In genomic region chr2:9753276-9753600, GRCh38 we compare ENCODE assay signal across 8 cellular contexts.
A peak's percentile ranks its signal among the peaks of the same experiment; 100 is the strongest.
DNase-seq lines count a peak whose midpoint lies in the region; ATAC-seq and TF ChIP-seq lines count a peak whose summit lies in the region.

No MANE protein-coding gene starts in this region.

- no peak for TF ChIP-seq POLR2A in body of pancreas (IDR thresholded peaks at IDR 0.05)

- no peaks in the 10 kb centered on the region for H3K9me3 Mint-ChIP-seq in activated CD8-positive, alpha-beta memory T cell treated with anti-CD3 and anti-CD28 coated beads, Interleukin-2, amount 10 ng/mL, durations not matched to agents 7 days and 5 days (ENCODE audit: low read depth)

- H3K4me3 ChIP-seq in SK-N-MC (no peak overlapping the region), body of pancreas (no peak overlapping the region)

- intact Hi-C loops in body of pancreas (cut with DNase I), result no loop called here

- H3K36me3 Mint-ChIP-seq in activated CD8-positive, alpha-beta memory T cell treated with anti-CD3 and anti-CD28 coated beads, Interleukin-2, amount 10 ng/mL, durations not matched to agents 7 days and 5 days, result no peaks in the 10 kb centered on the region

- H3K27ac ChIP-seq in SK-N-MC, result no peak overlapping the region
- no peak overlapping the region for H3K27ac ChIP-seq in body of pancreas

- peaks cover 33% of the 10 kb centered on the region for H3K27me3 Mint-ChIP-seq in activated CD8-positive, alpha-beta memory T cell treated with anti-CD3 and anti-CD28 coated beads, Interleukin-2, amount 10 ng/mL, durations not matched to agents 7 days and 5 days

- peaks cover 22% of the 10 kb centered on the region for H3K4me1 ChIP-seq in body of pancreas

- WGBS in body of pancreas, 2 donors, result 8 to 23% methylated on average over 8 to 9 of the region's 9 CpGs

- H3K4me1 Mint-ChIP-seq in activated CD8-positive, alpha-beta memory T cell treated with anti-CD3 and anti-CD28 coated beads, Interleukin-2, amount 10 ng/mL, durations not matched to agents 7 days and 5 days, result peaks cover 69% of the 10 kb centered on the region

- peak; percentile 87 for DNase-seq in activated CD8-positive, alpha-beta memory T cell treated with anti-CD3 and anti-CD28 coated beads, Interleukin-2, amount 10 ng/mL, durations not matched to agents 7 days and 5 days
- DNase-seq in activated CD8-positive, alpha-beta memory T cell treated with anti-CD3 and anti-CD28 coated beads for 24 hours, result no peak
- DNase-seq in SK-N-MC (ENCODE audit: low read depth, low spot score) (no peak), body of pancreas (peak in 2 of 4 donors; percentile 39 to 57), kidney tubule cell (ENCODE audit: low spot score) (peak; percentile 95), NCI-H748 (lab: John Stamatoyannopoulos, UW; ENCODE audit: unreplicated experiment) (no peak)
- peak; percentile 29 for DNase-seq in stimulated activated CD8-positive, alpha-beta memory T cell treated with anti-CD3 and anti-CD28 coated beads, Interleukin-4, amount 100 ng/mL, for 24 hours (ENCODE audit: low read depth)

- H3K27me3 ChIP-seq in body of pancreas, result no peaks in the 10 kb centered on the region

- no peaks in the 10 kb centered on the region for H3K36me3 ChIP-seq in SK-N-MC (ENCODE audit: insufficient read depth, low read length)
- H3K36me3 ChIP-seq in body of pancreas (replicated peaks in 1 of 2; ENCODE audit: insufficient read depth in 1 of 2, low read depth in 2 of 2), result no peaks in the 10 kb centered on the region

- H3K9me3 ChIP-seq in SK-N-MC (ENCODE audit: low read depth, low read length) (no peaks in the 10 kb centered on the region), body of pancreas (no peaks in the 10 kb centered on the region)

- peak overlapping the region; percentile 66 for H3K4me3 Mint-ChIP-seq in activated CD8-positive, alpha-beta memory T cell treated with anti-CD3 and anti-CD28 coated beads, Interleukin-2, amount 10 ng/mL, durations not matched to agents 7 days and 5 days

- peak overlapping the region; percentile 3 for H3K9ac ChIP-seq in SK-N-MC (ENCODE audit: insufficient read length)

- TF ChIP-seq CTCF in body of pancreas (IDR thresholded peaks at IDR 0.05), result no peak

- peak; percentile 84 for ATAC-seq in activated CD8-positive, alpha-beta memory T cell treated with anti-CD3 and anti-CD28 coated beads, Interleukin-2, amount 10 ng/mL, durations not matched to agents 7 days and 5 days
- peak; percentile 54 for ATAC-seq in HG03045 (IDR thresholded peaks at IDR 0.05; ENCODE audit: unreplicated experiment)
- peak; percentile 25 for ATAC-seq in body of pancreas

- peak overlapping the region; percentile 91 for H3K27ac Mint-ChIP-seq in activated CD8-positive, alpha-beta memory T cell treated with anti-CD3 and anti-CD28 coated beads, Interleukin-2, amount 10 ng/mL, durations not matched to agents 7 days and 5 days

- CTCF ChIA-PET in activated CD8-positive, alpha-beta memory T cell treated with anti-CD3 and anti-CD28 coated beads, Interleukin-2, amount 10 ng/mL, durations not matched to agents 7 days and 5 days (lab: Charles Lee), result interaction anchor here (1.0 to 3.8 kb wide), 9 partner anchors 16 to 331 kb away, joined by 3 to 29 read pairs (median 4); no protein-coding TSS in a partner anchor

Comparison
In these comparisons a context has a peak if more than half of its experiments do, and no peak if none do; other contexts are left out.
1. DNase-seq: peak in activated CD8-positive, alpha-beta memory T cell treated with anti-CD3 and anti-CD28 coated beads, Interleukin-2, amount 10 ng/mL, durations not matched to agents 7 days and 5 days (single experiment), kidney tubule cell (single experiment) and stimulated activated CD8-positive, alpha-beta memory T cell treated with anti-CD3 and anti-CD28 coated beads, Interleukin-4, amount 100 ng/mL, for 24 hours (single experiment); none in activated CD8-positive, alpha-beta memory T cell treated with anti-CD3 and anti-CD28 coated beads for 24 hours (single experiment), SK-N-MC (single experiment) and NCI-H748 (single experiment).
2. ATAC-seq: peak in every context shown above with its lines; median percentile 84 in activated CD8-positive, alpha-beta memory T cell treated with anti-CD3 and anti-CD28 coated beads, Interleukin-2, amount 10 ng/mL, durations not matched to agents 7 days and 5 days; 54 in HG03045; 25 in body of pancreas.